Comparison of ENCODE assay signal across 9 cellular contexts in the genomic region with DNA sequence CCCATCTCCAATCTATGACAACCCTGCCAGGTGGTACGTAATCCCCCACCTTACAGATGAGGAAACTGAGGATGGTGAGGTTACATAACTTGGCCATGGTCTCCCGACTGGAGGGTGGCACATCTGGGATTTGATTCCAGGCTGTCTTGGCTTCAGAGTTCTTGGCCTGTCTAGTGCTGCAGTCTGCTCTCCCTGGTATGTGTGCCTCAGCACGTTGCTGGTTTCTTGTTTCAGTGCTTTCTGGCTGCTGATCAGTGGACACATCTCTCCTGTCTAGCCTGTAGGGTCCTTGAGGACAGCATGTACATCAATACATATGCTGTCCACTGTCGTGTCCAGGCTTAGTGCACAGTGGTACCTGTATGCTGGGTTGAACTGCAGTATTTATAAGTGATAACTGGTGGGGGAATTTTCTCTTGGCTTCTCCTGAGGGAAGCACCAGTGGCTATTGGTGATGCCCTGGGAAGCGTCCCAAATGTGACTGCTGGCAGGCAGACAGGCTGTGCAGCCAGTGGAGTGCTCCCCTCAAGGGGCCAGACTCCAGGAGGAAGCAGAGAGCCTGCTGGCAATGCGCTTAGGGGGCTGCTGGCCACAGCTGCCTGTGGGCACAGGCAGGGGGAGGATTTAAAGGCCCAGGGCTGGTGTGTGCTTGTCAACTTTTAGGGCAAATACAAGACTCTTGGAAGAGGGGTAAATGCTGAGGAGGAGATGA. TPM values are rescaled to one million over a fixed set of nuclear protein-coding genes. Genes with fewer than 3 reads are reported as not detected.
DNase-seq lines count a peak whose midpoint lies in the region; ATAC-seq lines count a peak whose summit lies in the region.
"Had no signal": no experiment of that assay in that cellular context is flagged by ENCODE, and none has a peak within 500 bp of the region (broad histone marks: within the 10 kb centered on the region; RNA-seq: fewer than 3 reads in every experiment).

No MANE protein-coding gene starts in this region.

- no peaks in the 10 kb centered on the region for H3K27me3 Mint-ChIP-seq in activated CD4-positive, alpha-beta memory T cell treated with anti-CD3 and anti-CD28 coated beads for 36 hours

- H3K36me3 Mint-ChIP-seq in activated CD4-positive, alpha-beta memory T cell treated with anti-CD3 and anti-CD28 coated beads for 36 hours: no peaks in the 10 kb centered on the region
- H3K36me3 Mint-ChIP-seq in stimulated activated effector memory CD8-positive, alpha-beta T cell treated with anti-CD3 and anti-CD28 coated beads, Interleukin-12 subunit alpha, Interleukin-12 subunit beta, amount 100 ng/mL, for 72 hours: peaks cover 15% of the 10 kb centered on the region

- peak; percentile 75 to 94 for ATAC-seq in left cardiac atrium
- ATAC-seq in stimulated activated effector memory CD8-positive, alpha-beta T cell treated with anti-CD3 and anti-CD28 coated beads, Interleukin-12 subunit alpha, Interleukin-12 subunit beta, amount 100 ng/mL, for 72 hours: peak; percentile 4

- intact Hi-C loops in activated CD4-positive, alpha-beta memory T cell treated with anti-CD3 and anti-CD28 coated beads for 36 hours (cut with micrococcal nuclease): no loop called here
- intact Hi-C loops in left cardiac atrium (cut with DNase I): no loop called here

- H3K4me3 Mint-ChIP-seq in activated CD4-positive, alpha-beta memory T cell treated with anti-CD3 and anti-CD28 coated beads for 36 hours: no peak overlapping the region
- no peak overlapping the region for H3K4me3 Mint-ChIP-seq in stimulated activated effector memory CD8-positive, alpha-beta T cell treated with anti-CD3 and anti-CD28 coated beads, Interleukin-12 subunit alpha, Interleukin-12 subunit beta, amount 100 ng/mL, for 72 hours

- CTCF ChIA-PET in activated CD4-positive, alpha-beta memory T cell treated with anti-CD3 and anti-CD28 coated beads for 36 hours (lab: Charles Lee): interaction anchor here (0.7 to 6.0 kb wide), 4 partner anchors 11 to 101 kb away, joined by 3 to 41 read pairs (median 15); partner anchors contain the start of gene NRN1L

- peaks cover 29% of the 10 kb centered on the region for H3K4me1 Mint-ChIP-seq in activated CD4-positive, alpha-beta memory T cell treated with anti-CD3 and anti-CD28 coated beads for 36 hours (ENCODE audit: low read depth)
- H3K4me1 Mint-ChIP-seq in stimulated activated effector memory CD8-positive, alpha-beta T cell treated with anti-CD3 and anti-CD28 coated beads, Interleukin-12 subunit alpha, Interleukin-12 subunit beta, amount 100 ng/mL, for 72 hours: peaks cover 41% of the 10 kb centered on the region

- H3K9me3 Mint-ChIP-seq in activated CD4-positive, alpha-beta memory T cell treated with anti-CD3 and anti-CD28 coated beads for 36 hours: no peaks in the 10 kb centered on the region
- H3K9me3 Mint-ChIP-seq in stimulated activated effector memory CD8-positive, alpha-beta T cell treated with anti-CD3 and anti-CD28 coated beads, Interleukin-12 subunit alpha, Interleukin-12 subunit beta, amount 100 ng/mL, for 72 hours: no peaks in the 10 kb centered on the region

- POLR2A ChIA-PET in activated CD4-positive, alpha-beta memory T cell treated with anti-CD3 and anti-CD28 coated beads for 36 hours (lab: Charles Lee): no interaction called here

- H3K27ac Mint-ChIP-seq in activated CD4-positive, alpha-beta memory T cell treated with anti-CD3 and anti-CD28 coated beads for 36 hours: peak overlapping the region; percentile 77
- H3K27ac Mint-ChIP-seq in stimulated activated effector memory CD8-positive, alpha-beta T cell treated with anti-CD3 and anti-CD28 coated beads, Interleukin-12 subunit alpha, Interleukin-12 subunit beta, amount 100 ng/mL, for 72 hours: peak overlapping the region; percentile 95

- DNase-seq in DMS 273 (lab: John Stamatoyannopoulos, UW; ENCODE audit: unreplicated experiment): peak; percentile 59
- DNase-seq in DMS 273 treated with DMSO at 0.1 percent for 48 hours (lab: John Stamatoyannopoulos, UW): no peak
- DNase-seq in activated CD4-positive, alpha-beta memory T cell treated with anti-CD3 and anti-CD28 coated beads for 36 hours: no peak
- DNase-seq in left cardiac atrium: peak; percentile 59
- no peak for DNase-seq in stimulated activated effector memory CD8-positive, alpha-beta T cell treated with anti-CD3 and anti-CD28 coated beads, Interleukin-12 subunit alpha, Interleukin-12 subunit beta, amount 100 ng/mL, for 72 hours (ENCODE audit: low spot score in 2 of 2)
- DNase-seq in cerebellar cortex (ENCODE audit: low spot score): no peak
- DNase-seq in NCI-H510A treated with DMSO at 0.1 percent for 48 hours (lab: John Stamatoyannopoulos, UW): no peak
- DNase-seq in SKM-1 (lab: John Stamatoyannopoulos, UW; ENCODE audit: unreplicated experiment): no peak
- DNase-seq: NCI-H2107 had no signal

RNA-seq across cellular contexts. Expression of gene CTRL, which starts 14.4 kb away (rescaled TPM):
- total RNA-seq in activated CD4-positive, alpha-beta memory T cell treated with anti-CD3 and anti-CD28 coated beads for 36 hours: 1 to 10 TPM; 2.9 to 3.1 TPM
- under 1 TPM; 0.76 to 0.97 TPM for total RNA-seq in left cardiac atrium

RNA-seq across cellular contexts. Expression of gene PSMB10, which starts 19.4 kb away (rescaled TPM):
- 100 to 1,000 TPM; 185 to 193 TPM for total RNA-seq in activated CD4-positive, alpha-beta memory T cell treated with anti-CD3 and anti-CD28 coated beads for 36 hours
- total RNA-seq in left cardiac atrium: 10 to 100 TPM; 54.9 to 64.5 TPM

RNA-seq across cellular contexts. Expression of gene PSKH1, which starts 24.2 kb away (rescaled TPM):
- total RNA-seq in activated CD4-positive, alpha-beta memory T cell treated with anti-CD3 and anti-CD28 coated beads for 36 hours: 10 to 100 TPM in 1 of 2 experiments, 1 to 10 TPM in 1; 10.0 to 11.7 TPM
- total RNA-seq in left cardiac atrium: 10 to 100 TPM; 21.0 to 27.3 TPM

RNA-seq across cellular contexts. Expression of gene LCAT, which starts 26.6 kb away (rescaled TPM):
- 10 to 100 TPM; 10.1 to 10.7 TPM for total RNA-seq in activated CD4-positive, alpha-beta memory T cell treated with anti-CD3 and anti-CD28 coated beads for 36 hours
- 10 to 100 TPM; 12.8 to 22.6 TPM for total RNA-seq in left cardiac atrium

RNA-seq across cellular contexts. Expression of gene NRN1L, which starts 32.6 kb away (rescaled TPM):
- under 1 TPM in 1 of 2 experiments, not detected in 1; 0.76 TPM for total RNA-seq in activated CD4-positive, alpha-beta memory T cell treated with anti-CD3 and anti-CD28 coated beads for 36 hours
- under 1 TPM in 1 of 2 donors, not detected in 1; 0.50 TPM for total RNA-seq in left cardiac atrium

Comparison
In these comparisons a context has a peak if more than half of its experiments do, and no peak if none do; other contexts are left out.
1. DNase-seq: peak in DMS 273 (single experiment) and left cardiac atrium (single experiment); none in DMS 273 treated with DMSO at 0.1 percent for 48 hours (single experiment), activated CD4-positive, alpha-beta memory T cell treated with anti-CD3 and anti-CD28 coated beads for 36 hours (single experiment), stimulated activated effector memory CD8-positive, alpha-beta T cell treated with anti-CD3 and anti-CD28 coated beads, Interleukin-12 subunit alpha, Interleukin-12 subunit beta, amount 100 ng/mL, for 72 hours (0 of 2), cerebellar cortex (single experiment), NCI-H510A treated with DMSO at 0.1 percent for 48 hours (single experiment) and SKM-1 (single experiment).